In genomic region chr20:50267866-50268219, GRCh38 we compare ENCODE assay signal across 1 cellular context.
TF ChIP-seq lines count a peak whose summit lies in the region.

No MANE protein-coding gene starts in this region.

TF ChIP-seq in HepG2, 621 proteins besides CTCF, POLR2A, EP300 and RAD21 (continued from another document and continues in another):
- no peak for TF ChIP-seq HINFP (CRISPR knock-in tag; IDR thresholded peaks at IDR 0.05; ENCODE audit: low read depth)
- TF ChIP-seq IRF1 (CRISPR knock-in tag; IDR thresholded peaks at IDR 0.05; ENCODE audit: low read depth), result no peak
- TF ChIP-seq LBX2 (CRISPR knock-in tag; IDR thresholded peaks at IDR 0.05; ENCODE audit: borderline replicate concordance), result no peak
- no peak for TF ChIP-seq NFATC3 (CRISPR knock-in tag; IDR thresholded peaks at IDR 0.05)
- no peak for TF ChIP-seq KDM5A (IDR thresholded peaks at IDR 0.05; ENCODE audit: borderline replicate concordance, low read length)
- no peak for TF ChIP-seq BCL3 (CRISPR knock-in tag; IDR thresholded peaks at IDR 0.05)
- no peak for TF ChIP-seq ATAD3A (CRISPR knock-in tag; IDR thresholded peaks at IDR 0.05)
- no peak for TF ChIP-seq HOXA7 (CRISPR knock-in tag; IDR thresholded peaks at IDR 0.05)
- no peak for TF ChIP-seq TBL1XR1 (IDR thresholded peaks at IDR 0.05; ENCODE audit: borderline replicate concordance, low read length, partially characterized antibody)
- TF ChIP-seq ZNF414 (CRISPR knock-in tag; IDR thresholded peaks at IDR 0.05), result no peak
- TF ChIP-seq ARNT (IDR thresholded peaks at IDR 0.05), result no peak
- no peak for TF ChIP-seq GABPA (IDR thresholded peaks at IDR 0.05; ENCODE audit: low read depth, low read length)
- no peak for TF ChIP-seq GABPA (CRISPR knock-in tag; IDR thresholded peaks at IDR 0.05; ENCODE audit: low read depth)
- TF ChIP-seq HOXA5 (CRISPR knock-in tag; IDR thresholded peaks at IDR 0.05), result 0 out of 2 replicates have a peak, but pooled peaks have one; percentile 26
- TF ChIP-seq ZNF468 (CRISPR knock-in tag; IDR thresholded peaks at IDR 0.05), result no peak
- 0 out of 2 replicates have a peak, but pooled peaks have one; percentile 5 for TF ChIP-seq DRAP1 (CRISPR knock-in tag; IDR thresholded peaks at IDR 0.05)
- no peak; the same call in 1 of the 2 replicates for TF ChIP-seq NR2F6 (IDR thresholded peaks at IDR 0.05)
- 0 out of 2 replicates have a peak, but pooled peaks have one; percentile 16 for TF ChIP-seq NR2F6 (CRISPR knock-in tag; IDR thresholded peaks at IDR 0.05)
- no peak for TF ChIP-seq ZBTB2 (CRISPR knock-in tag; IDR thresholded peaks at IDR 0.05; ENCODE audit: low read depth)
- TF ChIP-seq NRL (CRISPR knock-in tag; IDR thresholded peaks at IDR 0.05; ENCODE audit: borderline replicate concordance), result no peak
- peak; percentile 80 for TF ChIP-seq PPARG (CRISPR knock-in tag; conservative IDR thresholded peaks at IDR 0.05)
- no peak for TF ChIP-seq ZUFSP (CRISPR knock-in tag; IDR thresholded peaks at IDR 0.05; ENCODE audit: borderline replicate concordance)
- no peak for TF ChIP-seq ESRRA (CRISPR knock-in tag; IDR thresholded peaks at IDR 0.05; ENCODE audit: low read depth)
- 0 out of 2 replicates have a peak, but pooled peaks have one; percentile 3 for TF ChIP-seq CEBPG (CRISPR knock-in tag; IDR thresholded peaks at IDR 0.05)
- TF ChIP-seq ZNF501 (CRISPR knock-in tag; IDR thresholded peaks at IDR 0.05), result 0 out of 2 replicates have a peak, but pooled peaks have one; percentile 5
- TF ChIP-seq MAFG (CRISPR knock-in tag; IDR thresholded peaks at IDR 0.05), result no peak
- TF ChIP-seq DNMT1 (CRISPR knock-in tag; IDR thresholded peaks at IDR 0.05), result no peak
- TF ChIP-seq ZBTB20 (CRISPR knock-in tag; IDR thresholded peaks at IDR 0.05; ENCODE audit: borderline replicate concordance, low read depth), result peak; percentile 39; the same call in 1 of the 2 replicates
- TF ChIP-seq ZNF20 (CRISPR knock-in tag; IDR thresholded peaks at IDR 0.05), result no peak
- no peak for TF ChIP-seq ZNF674 (CRISPR knock-in tag; IDR thresholded peaks at IDR 0.05; ENCODE audit: low read depth)
- TF ChIP-seq NFE2L1 (CRISPR knock-in tag; IDR thresholded peaks at IDR 0.05; ENCODE audit: borderline replicate concordance), result peak; percentile 68; the same call in 1 of the 2 replicates
- no peak for TF ChIP-seq TSC22D2 (CRISPR knock-in tag; IDR thresholded peaks at IDR 0.05; ENCODE audit: borderline replicate concordance)
- no peak for TF ChIP-seq ZNF460 (CRISPR knock-in tag; IDR thresholded peaks at IDR 0.05; ENCODE audit: borderline replicate concordance)
- TF ChIP-seq TGIF2 (CRISPR knock-in tag; IDR thresholded peaks at IDR 0.05), result no peak
- 0 out of 2 replicates have a peak, but pooled peaks have one; percentile 74 for TF ChIP-seq KLF13 (CRISPR knock-in tag; IDR thresholded peaks at IDR 0.05)
- TF ChIP-seq ZFP36 (IDR thresholded peaks at IDR 0.05; ENCODE audit: borderline replicate concordance, low read depth, low read length, partially characterized antibody), result no peak
- TF ChIP-seq PRDM15 (CRISPR knock-in tag; IDR thresholded peaks at IDR 0.05), result no peak
- peak; percentile 27; the same call in 1 of the 2 replicates for TF ChIP-seq ZBED4 (CRISPR knock-in tag; IDR thresholded peaks at IDR 0.05; ENCODE audit: borderline replicate concordance)
- TF ChIP-seq SOX6 (IDR thresholded peaks at IDR 0.05), result no peak
- TF ChIP-seq SOX6 (CRISPR knock-in tag; IDR thresholded peaks at IDR 0.05), result no peak
- no peak for TF ChIP-seq MAX (IDR thresholded peaks at IDR 0.05)
- no peak; the same call in 1 of the 2 replicates for TF ChIP-seq NR2F2 (IDR thresholded peaks at IDR 0.05; ENCODE audit: borderline replicate concordance, low read depth)
- no peak for TF ChIP-seq ZNF232 (CRISPR knock-in tag; IDR thresholded peaks at IDR 0.05; ENCODE audit: borderline replicate concordance)
